In the genomic region with DNA sequence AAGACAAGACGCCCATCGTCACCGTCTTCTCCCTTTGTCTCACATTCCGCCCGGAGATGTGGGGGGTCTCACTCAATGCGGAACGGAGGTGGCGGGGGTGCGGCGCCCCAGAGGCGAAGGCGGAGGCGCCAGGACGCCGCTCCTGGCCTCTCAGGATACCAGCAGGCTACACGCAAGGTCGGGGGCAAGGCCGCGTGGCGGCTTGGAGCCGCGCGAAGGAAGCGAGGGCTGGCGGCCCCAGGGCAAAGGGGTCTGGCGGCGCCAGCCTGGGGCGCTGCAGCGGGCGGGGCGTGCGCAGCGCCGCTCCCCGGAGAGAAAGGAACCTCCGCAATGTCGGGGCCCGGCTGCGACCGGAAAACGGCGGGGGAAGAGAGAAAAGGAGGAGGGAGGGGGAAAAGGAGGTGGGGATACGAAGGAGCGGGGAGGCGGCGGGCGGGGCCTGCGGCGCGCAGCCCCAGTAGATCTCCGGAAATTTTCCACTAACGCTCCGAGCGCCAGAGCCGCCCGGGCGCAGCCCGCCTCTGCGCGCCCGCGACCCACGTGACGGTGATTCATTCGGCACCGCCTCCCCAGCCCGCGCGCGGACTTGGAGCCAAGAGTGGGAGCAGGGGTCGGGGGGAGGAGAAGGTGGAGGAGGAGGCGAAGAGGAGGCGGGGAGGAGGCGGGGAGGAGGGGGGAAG, we compare ENCODE assay signal across 8 cellular contexts. TPM values are rescaled to one million over a fixed set of nuclear protein-coding genes. Genes with fewer than 3 reads are reported as not detected.
DNase-seq lines count a peak whose midpoint lies in the region; ATAC-seq and TF ChIP-seq lines count a peak whose summit lies in the region.

No MANE protein-coding gene starts in this region.

- H3K27ac ChIP-seq in HL-60 (replicated peaks) = peak overlapping the region; percentile 93
- peak overlapping the region; percentile 92 for H3K27ac ChIP-seq in ectodermal cell (ENCODE audit: insufficient read depth, low read depth, low read length, poor library complexity, severe bottlenecking)

- H3K27me3 ChIP-seq in HL-60 (ENCODE audit: insufficient read depth, poor library complexity, severe bottlenecking) (no peaks in the 10 kb centered on the region), ectodermal cell (ENCODE audit: control insufficient read depth, insufficient read depth, low read length, poor library complexity, severe bottlenecking) (no peaks in the 10 kb centered on the region)

- no peaks in the 10 kb centered on the region for H3K27me3 Mint-ChIP-seq in activated CD8-positive, alpha-beta T cell treated with anti-CD3 and anti-CD28 coated beads, Interleukin-2, amount 10 ng/mL, durations not matched to agents 7 days and 5 days (ENCODE audit: low read depth)

- POLR2A ChIA-PET in activated CD8-positive, alpha-beta T cell treated with anti-CD3 and anti-CD28 coated beads, Interleukin-2, amount 10 ng/mL, durations not matched to agents 7 days and 5 days (lab: Charles Lee) = interaction anchor here (0.6 to 3.2 kb wide), 15 partner anchors 11 to 168 kb away, joined by 3 to 20 read pairs (median 3); partner anchors contain the start of gene SLC38A1

- no peaks in the 10 kb centered on the region for H3K9me3 ChIP-seq in ectodermal cell (ENCODE audit: control insufficient read depth, low read length)

- H3K27ac Mint-ChIP-seq in activated CD8-positive, alpha-beta T cell treated with anti-CD3 and anti-CD28 coated beads, Interleukin-2, amount 10 ng/mL, durations not matched to agents 7 days and 5 days = peak overlapping the region; percentile 95

- peaks cover 4% of the 10 kb centered on the region for H3K36me3 Mint-ChIP-seq in activated CD8-positive, alpha-beta T cell treated with anti-CD3 and anti-CD28 coated beads, Interleukin-2, amount 10 ng/mL, durations not matched to agents 7 days and 5 days (ENCODE audit: low read depth)

- 1% methylated on average over 74 of the region's 74 CpGs for WGBS in ectodermal cell, 2 experiments

- no peaks in the 10 kb centered on the region for H3K9me3 Mint-ChIP-seq in activated CD8-positive, alpha-beta T cell treated with anti-CD3 and anti-CD28 coated beads, Interleukin-2, amount 10 ng/mL, durations not matched to agents 7 days and 5 days (ENCODE audit: insufficient read depth)

- H3K4me3 ChIP-seq in HL-60 (replicated peaks; ENCODE audit: insufficient read depth, low read length) (peak overlapping the region; percentile 59), ectodermal cell (ENCODE audit: insufficient read depth, low read depth, low read length) (peak overlapping the region; percentile 71)

- H3K36me3 ChIP-seq in ectodermal cell (ENCODE audit: control insufficient read depth, insufficient read depth, low read length) = no peaks in the 10 kb centered on the region

- DNase-seq in CMK (ENCODE audit: low read depth) (peak; percentile 86), HL-60 (ENCODE audit: low read depth in 1 of 2, low spot score in 1 of 2) (peak; percentile 88 to 95), NCI-H82 treated with DMSO at 0.1 percent for 48 hours (lab: John Stamatoyannopoulos, UW; ENCODE audit: unreplicated experiment) (peak; percentile 82), medulla oblongata (ENCODE audit: extremely low spot score) (peak; percentile 98)
- DNase-seq in activated CD8-positive, alpha-beta T cell treated with anti-CD3 and anti-CD28 coated beads, Interleukin-2, amount 10 ng/mL, durations not matched to agents 7 days and 5 days = peak; percentile 96
- DNase-seq in stimulated activated CD4-positive, alpha-beta T cell treated with anti-CD3 and anti-CD28 coated beads, TNF-alpha, amount 100 ng/mL, for 48 hours (ENCODE audit: low read depth in 3 of 3) = peak; percentile 86 to 91 (median 89)

- TF ChIP-seq CTCF in HL-60 (IDR thresholded peaks at IDR 0.05; ENCODE audit: insufficient read depth, low read length) = no peak

- H3K4me1 Mint-ChIP-seq in activated CD8-positive, alpha-beta T cell treated with anti-CD3 and anti-CD28 coated beads, Interleukin-2, amount 10 ng/mL, durations not matched to agents 7 days and 5 days (ENCODE audit: low read depth) = peaks cover 44% of the 10 kb centered on the region

- peak; percentile 65 for ATAC-seq in GM19463 (IDR thresholded peaks at IDR 0.05; ENCODE audit: unreplicated experiment)
- peak; percentile 87 for ATAC-seq in activated CD8-positive, alpha-beta T cell treated with anti-CD3 and anti-CD28 coated beads, Interleukin-2, amount 10 ng/mL, durations not matched to agents 7 days and 5 days

- CTCF ChIA-PET in activated CD8-positive, alpha-beta T cell treated with anti-CD3 and anti-CD28 coated beads, Interleukin-2, amount 10 ng/mL, durations not matched to agents 7 days and 5 days (lab: Charles Lee) = interaction anchor here (0.6 to 1.4 kb wide), 3 partner anchors 73 to 229 kb away, joined by 3 to 5 read pairs (median 4); no protein-coding TSS in a partner anchor

- H3K4me1 ChIP-seq in ectodermal cell (ENCODE audit: control insufficient read depth, insufficient read depth, low read length) = peaks cover 9% of the 10 kb centered on the region

- peak overlapping the region; percentile 85 for H3K4me3 Mint-ChIP-seq in activated CD8-positive, alpha-beta T cell treated with anti-CD3 and anti-CD28 coated beads, Interleukin-2, amount 10 ng/mL, durations not matched to agents 7 days and 5 days

RNA-seq across cellular contexts. Expression of gene SLC38A2, which starts 10.5 kb away (rescaled TPM):
- 100 to 1,000 TPM; 194 to 200 TPM for total RNA-seq in activated CD8-positive, alpha-beta T cell treated with anti-CD3 and anti-CD28 coated beads, Interleukin-2, amount 10 ng/mL, durations not matched to agents 7 days and 5 days
- polyA plus RNA-seq in ectodermal cell (2013, experiment 1 of 4) = 185 TPM
- polyA plus RNA-seq in ectodermal cell (2013, experiment 2 of 4) = 205 TPM
- 158 TPM for polyA plus RNA-seq in ectodermal cell (2013, experiment 3 of 4)
- 176 TPM for polyA plus RNA-seq in ectodermal cell (2013, experiment 4 of 4)

Comparison
In these comparisons a context has a peak if more than half of its experiments do, and no peak if none do; other contexts are left out.
1. Peak in every context shown above with its lines: DNase-seq, ATAC-seq, H3K4me3 ChIP-seq and H3K27ac ChIP-seq.